ENCODE assay signal across 8 cellular contexts in genomic region chr1:116556289-116557006, GRCh38. TPM values are rescaled to one million over a fixed set of nuclear protein-coding genes. Genes with fewer than 3 reads are reported as not detected.
DNase-seq lines count a peak whose midpoint lies in the region; ATAC-seq and TF ChIP-seq lines count a peak whose summit lies in the region.

No MANE protein-coding gene starts in this region.

- DNase-seq in CD1c-positive myeloid dendritic cell (ENCODE audit: extremely low spot score) (peak; percentile 93), HT-29 (ENCODE audit: low spot score) (peak; percentile 85), fibroblast of pulmonary artery (ENCODE audit: low read depth) (peak; percentile 97), head of caudate nucleus (no peak), mesothelial cell of epicardium (ENCODE audit: low spot score in 2 of 2, unreplicated experiment in 2 of 2) (no peak)
- peak; percentile 67 for DNase-seq in activated CD8-positive, alpha-beta T cell treated with anti-CD3 and anti-CD28 coated beads, Interleukin-2, amount 10 ng/mL, durations not matched to agents 7 days and 5 days
- DNase-seq in stimulated activated CD4-positive, alpha-beta T cell treated with anti-CD3 and anti-CD28 coated beads, Interleukin-2, amount 100 ng/mL, for 24 hours: peak; percentile 76 to 77

- peak; percentile 47 for ATAC-seq in GM21381 (IDR thresholded peaks at IDR 0.05; ENCODE audit: unreplicated experiment)
- peak; percentile 91 for ATAC-seq in activated CD8-positive, alpha-beta T cell treated with anti-CD3 and anti-CD28 coated beads, Interleukin-2, amount 10 ng/mL, durations not matched to agents 7 days and 5 days

- no peak overlapping the region for H3K4me3 Mint-ChIP-seq in activated CD8-positive, alpha-beta T cell treated with anti-CD3 and anti-CD28 coated beads, Interleukin-2, amount 10 ng/mL, durations not matched to agents 7 days and 5 days
- no peak overlapping the region for H3K4me3 Mint-ChIP-seq in mesothelial cell of epicardium

- intact Hi-C loops in head of caudate nucleus (cut with DNase I): no loop called here

- H3K27me3 Mint-ChIP-seq in activated CD8-positive, alpha-beta T cell treated with anti-CD3 and anti-CD28 coated beads, Interleukin-2, amount 10 ng/mL, durations not matched to agents 7 days and 5 days (ENCODE audit: low read depth): no peaks in the 10 kb centered on the region
- H3K27me3 Mint-ChIP-seq in mesothelial cell of epicardium (ENCODE audit: low read depth): no peaks in the 10 kb centered on the region

- H3K36me3 Mint-ChIP-seq in activated CD8-positive, alpha-beta T cell treated with anti-CD3 and anti-CD28 coated beads, Interleukin-2, amount 10 ng/mL, durations not matched to agents 7 days and 5 days (ENCODE audit: low read depth): peaks cover 37% of the 10 kb centered on the region
- no peaks in the 10 kb centered on the region for H3K36me3 Mint-ChIP-seq in mesothelial cell of epicardium

- POLR2A ChIA-PET in activated CD8-positive, alpha-beta T cell treated with anti-CD3 and anti-CD28 coated beads, Interleukin-2, amount 10 ng/mL, durations not matched to agents 7 days and 5 days (lab: Charles Lee): interaction anchor here (1.0 to 2.0 kb wide), 3 partner anchors 13 to 504 kb away, joined by 3 to 5 read pairs (median 4); partner anchors contain the start of gene TTF2

- CTCF ChIA-PET in activated CD8-positive, alpha-beta T cell treated with anti-CD3 and anti-CD28 coated beads, Interleukin-2, amount 10 ng/mL, durations not matched to agents 7 days and 5 days (lab: Charles Lee): interaction anchor here (0.9 to 2.3 kb wide), 12 partner anchors 10 to 1051 kb away, joined by 3 to 11 read pairs (median 5); partner anchors contain the start of gene TTF2

- H3K4me1 Mint-ChIP-seq in activated CD8-positive, alpha-beta T cell treated with anti-CD3 and anti-CD28 coated beads, Interleukin-2, amount 10 ng/mL, durations not matched to agents 7 days and 5 days (ENCODE audit: low read depth): peaks cover 65% of the 10 kb centered on the region
- H3K4me1 Mint-ChIP-seq in mesothelial cell of epicardium: peaks cover 1% of the 10 kb centered on the region

- H3K9me3 Mint-ChIP-seq in activated CD8-positive, alpha-beta T cell treated with anti-CD3 and anti-CD28 coated beads, Interleukin-2, amount 10 ng/mL, durations not matched to agents 7 days and 5 days (ENCODE audit: insufficient read depth): peaks cover 4% of the 10 kb centered on the region
- peaks cover 4% of the 10 kb centered on the region for H3K9me3 Mint-ChIP-seq in mesothelial cell of epicardium

- H3K4me3 ChIP-seq in fibroblast of pulmonary artery (replicated peaks; ENCODE audit: low read depth, low read length): no peak overlapping the region

- TF ChIP-seq CTCF in fibroblast of pulmonary artery (IDR thresholded peaks at IDR 0.05; ENCODE audit: low read length, missing control alignments): peak; percentile 16
- no peak for TF ChIP-seq CTCF in mesothelial cell of epicardium (IDR thresholded peaks at IDR 0.05; ENCODE audit: unreplicated experiment)

- peak overlapping the region; percentile 37 for H3K27ac Mint-ChIP-seq in activated CD8-positive, alpha-beta T cell treated with anti-CD3 and anti-CD28 coated beads, Interleukin-2, amount 10 ng/mL, durations not matched to agents 7 days and 5 days
- no peak overlapping the region for H3K27ac Mint-ChIP-seq in mesothelial cell of epicardium

RNA-seq across cellular contexts. Expression of gene CD58, which starts 14.4 kb away (rescaled TPM):
- total RNA-seq in HT-29 (2014; rRNA removed; shearing (Covaris generic)): 8.0 and 20.1 TPM in 2 replicates
- 10 to 100 TPM; 23.9 to 24.7 TPM for total RNA-seq in activated CD8-positive, alpha-beta T cell treated with anti-CD3 and anti-CD28 coated beads, Interleukin-2, amount 10 ng/mL, durations not matched to agents 7 days and 5 days
- total RNA-seq in mesothelial cell of epicardium: 6.6 to 8.0 TPM (median 7.6 TPM) in 3 replicates

Comparison
In these comparisons a context has a peak if more than half of its experiments do, and no peak if none do; other contexts are left out.
1. DNase-seq: peak in CD1c-positive myeloid dendritic cell (single experiment), HT-29 (single experiment), activated CD8-positive, alpha-beta T cell treated with anti-CD3 and anti-CD28 coated beads, Interleukin-2, amount 10 ng/mL, durations not matched to agents 7 days and 5 days (single experiment), fibroblast of pulmonary artery (single experiment) and stimulated activated CD4-positive, alpha-beta T cell treated with anti-CD3 and anti-CD28 coated beads, Interleukin-2, amount 100 ng/mL, for 24 hours (2 of 2); none in head of caudate nucleus (0 of 42) and mesothelial cell of epicardium (0 of 2).